Comparison of ENCODE assay signal across 1 cellular context in genomic region chr11:65491163-65491465, GRCh38.
TF ChIP-seq lines count a peak whose summit lies in the region.

No MANE protein-coding gene starts in this region.

TF ChIP-seq in K562, 482 proteins besides CTCF, POLR2A, EP300 and RAD21 (continued from another document):
- 0 out of 2 replicates have a peak, but pooled peaks have one; percentile 4 for TF ChIP-seq MGA (IDR thresholded peaks at IDR 0.05)
- no peak for TF ChIP-seq RBBP5 (IDR thresholded peaks at IDR 0.05; ENCODE audit: borderline replicate concordance, insufficient read depth, low read length, poor library complexity, severe bottlenecking)
- TF ChIP-seq C11orf30 (IDR thresholded peaks at IDR 0.05; ENCODE audit: low read depth) = no peak
- TF ChIP-seq TAF9B (IDR thresholded peaks at IDR 0.05; ENCODE audit: partially characterized antibody) = no peak
